In the genomic region with DNA sequence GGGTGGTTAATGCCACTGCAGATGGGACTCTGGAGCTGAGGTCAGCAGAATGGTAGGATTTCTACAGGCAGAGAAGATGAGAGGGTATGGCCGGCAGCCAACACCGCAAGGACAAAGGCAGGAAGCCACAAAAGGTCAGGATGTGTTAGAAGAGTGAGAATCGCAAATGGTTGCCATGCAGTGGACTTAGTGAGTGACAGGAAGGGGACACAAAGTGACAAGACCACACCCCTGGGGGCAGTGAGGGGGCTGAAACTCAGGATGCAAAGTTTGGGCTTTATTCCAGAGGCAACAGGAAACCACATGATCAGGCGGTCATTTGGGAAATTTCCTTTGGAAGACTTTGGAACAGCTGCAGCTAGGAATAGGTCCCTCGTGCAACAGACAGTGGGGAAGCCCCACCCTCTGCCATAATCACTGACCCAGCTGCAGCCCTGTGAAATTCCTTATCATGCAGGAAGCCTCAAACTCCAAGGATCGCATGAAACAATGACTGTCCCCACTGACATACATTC, we compare ENCODE assay signal across 9 cellular contexts. TPM values are rescaled to one million over a fixed set of nuclear protein-coding genes. Genes with fewer than 3 reads are reported as not detected.
DNase-seq lines count a peak whose midpoint lies in the region; ATAC-seq, FAIRE-seq and TF ChIP-seq lines count a peak whose summit lies in the region.
"Had no signal": no experiment of that assay in that cellular context is flagged by ENCODE, and none has a peak within 500 bp of the region (broad histone marks: within the 10 kb centered on the region; RNA-seq: fewer than 3 reads in every experiment).

No MANE protein-coding gene starts in this region.

- peaks cover 15% of the 10 kb centered on the region for H3K4me1 ChIP-seq in endothelial cell of umbilical vein (ENCODE audit: control insufficient read depth, extremely low read depth, insufficient read depth, low read length)

- no peak overlapping the region for H2AFZ ChIP-seq in endothelial cell of umbilical vein (ENCODE audit: low read depth, low read length)

- peak; percentile 96 for FAIRE-seq in endothelial cell of umbilical vein (lab: Jason Lieb, UNC)

- H3K4me3 Mint-ChIP-seq in nephron = peak overlapping the region in 2 of 3 experiments; percentile 2 to 19
- no peak overlapping the region for H3K4me3 Mint-ChIP-seq in T-helper 2 cell treated with Interferon-gamma antibody and Interleukin-4, amounts not matched to agents 5 μg/mL and 100 μg/mL, for 36 hours

- peak overlapping the region; percentile 31 to 77 (median 62) for H3K27ac Mint-ChIP-seq in nephron
- H3K27ac Mint-ChIP-seq in T-helper 2 cell treated with Interferon-gamma antibody and Interleukin-4, amounts not matched to agents 5 μg/mL and 100 μg/mL, for 36 hours = no peak overlapping the region

- H3K36me3 Mint-ChIP-seq in nephron (ENCODE audit: low read depth) = peaks cover 67% of the 10 kb centered on the region
- H3K36me3 Mint-ChIP-seq in T-helper 2 cell treated with Interferon-gamma antibody and Interleukin-4, amounts not matched to agents 5 μg/mL and 100 μg/mL, for 36 hours (ENCODE audit: low read depth) = peaks cover 5% of the 10 kb centered on the region

- POLR2A ChIA-PET in endothelial cell of umbilical vein (lab: Charles Lee) = no interaction called here

- peak; percentile 57 for DNase-seq in EH (ENCODE audit: low read depth)
- peak; percentile 57 for DNase-seq in NCI-H69 (lab: John Stamatoyannopoulos, UW)
- peak; percentile 71 for DNase-seq in endothelial cell of umbilical vein (ENCODE audit: low read depth, low spot score)
- DNase-seq in T-helper 2 cell treated with Interferon-gamma antibody and Interleukin-4, amounts not matched to agents 5 μg/mL and 100 μg/mL, for 36 hours (ENCODE audit: low spot score) = no peak
- no peak for DNase-seq in GM19238 (ENCODE audit: insufficient read length, low spot score)
- no peak for DNase-seq in hippocampal formation (lab: John Stamatoyannopoulos, UW)
- DNase-seq: activated CD4-positive, CD25-positive, alpha-beta regulatory T cell had no signal

- H3K9me3 ChIP-seq in endothelial cell of umbilical vein (replicated peaks; ENCODE audit: control insufficient read depth, insufficient read depth, low read length) = no peaks in the 10 kb centered on the region

- no TSS peak for BruUV-seq in endothelial cell of umbilical vein (replicated peaks; lab: Mats Ljungman, UMichigan)

- no peak for ATAC-seq in GM18861 (IDR thresholded peaks at IDR 0.05; ENCODE audit: unreplicated experiment)

- H3K36me3 ChIP-seq in endothelial cell of umbilical vein (ENCODE audit: control insufficient read depth in 2 of 2, extremely low read depth in 1 of 2, insufficient read depth in 2 of 2, low read length in 2 of 2) = peaks cover 0 to under 1% of the 10 kb centered on the region in 2 experiments

- H3K79me2 ChIP-seq in endothelial cell of umbilical vein (ENCODE audit: control insufficient read depth, insufficient read depth, low read length) = no peaks in the 10 kb centered on the region

- H4K20me1 ChIP-seq in endothelial cell of umbilical vein (replicated peaks; ENCODE audit: control insufficient read depth, extremely low read depth, insufficient read depth, low read length) = no peaks in the 10 kb centered on the region

- H3K9me3 Mint-ChIP-seq in nephron = peaks cover 12% of the 10 kb centered on the region
- H3K9me3 Mint-ChIP-seq in T-helper 2 cell treated with Interferon-gamma antibody and Interleukin-4, amounts not matched to agents 5 μg/mL and 100 μg/mL, for 36 hours = peaks cover 10% of the 10 kb centered on the region

- TF ChIP-seq CTCF in endothelial cell of umbilical vein (IDR thresholded peaks at IDR 0.05; ENCODE audit: extremely low read depth in 1 of 2, insufficient read depth in 1 of 2, low read depth in 1 of 2, low read length in 2 of 2) (no peak), nephron (IDR thresholded peaks at IDR 0.05; ENCODE audit: unreplicated experiment in 3 of 3) (no peak)

- TF ChIP-seq POLR2A in endothelial cell of umbilical vein (IDR thresholded peaks at IDR 0.05; ENCODE audit: low read depth, low read length) = no peak

- no peak overlapping the region for H3K4me3 ChIP-seq in endothelial cell of umbilical vein (replicated peaks in 1 of 3; ENCODE audit: insufficient read depth in 1 of 3, low read depth in 1 of 3, low read length in 3 of 3)

- H3K4me1 Mint-ChIP-seq in nephron = peaks cover 24% of the 10 kb centered on the region
- H3K4me1 Mint-ChIP-seq in T-helper 2 cell treated with Interferon-gamma antibody and Interleukin-4, amounts not matched to agents 5 μg/mL and 100 μg/mL, for 36 hours (ENCODE audit: low read depth) = no peaks in the 10 kb centered on the region

- H3K4me2 ChIP-seq in endothelial cell of umbilical vein (ENCODE audit: insufficient read depth, low read length) = no peak overlapping the region

- intact Hi-C loops in endothelial cell of umbilical vein (cut with micrococcal nuclease) = loop anchor here (1.0 kb wide), 1 partner anchor 14 kb away; a partner anchor contains a TSS

- H3K27ac ChIP-seq in endothelial cell of umbilical vein (ENCODE audit: insufficient read depth, low read depth, low read length) = no peak overlapping the region

- dilution Hi-C loops in endothelial cell of umbilical vein (cut with MboI; ENCODE audit: extremely low pct_ligation_motif_present, low sequenced_read_pairs) = no loop called here

- CTCF ChIA-PET in endothelial cell of umbilical vein (lab: Charles Lee) = interaction anchor here (1.0 to 2.0 kb wide), 2 partner anchors 72 to 94 kb away, joined by 3 to 7 read pairs; no protein-coding TSS in a partner anchor

- no peaks in the 10 kb centered on the region for H3K9me1 ChIP-seq in endothelial cell of umbilical vein (replicated peaks; ENCODE audit: control insufficient read depth, extremely low read depth, insufficient read depth, low read length)

- no peaks in the 10 kb centered on the region for H3K27me3 ChIP-seq in endothelial cell of umbilical vein (ENCODE audit: control insufficient read depth in 2 of 2, insufficient read depth in 2 of 2, low read length in 2 of 2)

- no peaks in the 10 kb centered on the region for H3K27me3 Mint-ChIP-seq in nephron (ENCODE audit: low read depth)
- H3K27me3 Mint-ChIP-seq in T-helper 2 cell treated with Interferon-gamma antibody and Interleukin-4, amounts not matched to agents 5 μg/mL and 100 μg/mL, for 36 hours (ENCODE audit: low read depth) = no peaks in the 10 kb centered on the region

- H3K9ac ChIP-seq in endothelial cell of umbilical vein (replicated peaks; ENCODE audit: extremely low read depth, insufficient read depth, low read length) = no peak overlapping the region

TF ChIP-seq in endothelial cell of umbilical vein, 7 proteins besides CTCF, POLR2A, EP300 and RAD21:
- TF ChIP-seq MYC (IDR thresholded peaks at IDR 0.05; ENCODE audit: low read depth, low read length) = no peak
- TF ChIP-seq POLR2AphosphoS5 (IDR thresholded peaks at IDR 0.05; ENCODE audit: insufficient read depth, low read depth, low read length) = peak; percentile 53

RNA-seq across cellular contexts. Expression of a gene that starts 14.2 kb away (rescaled TPM):
- total RNA-seq in endothelial cell of umbilical vein = 2.5 and 4.5 TPM in 2 replicates
- 0.30 and 0.41 TPM in 2 replicates for polyA plus RNA-seq in endothelial cell of umbilical vein
- polyA plus RNA-seq in endothelial cell of umbilical vein (2011; cell fraction: cytosol; rRNA removed) = 0.31 and 0.66 TPM in 2 replicates
- 5.0 and 6.8 TPM in 2 replicates for polyA plus RNA-seq in endothelial cell of umbilical vein (2011; cell fraction: nucleus; rRNA removed)
- 1.9 and 2.5 TPM in 2 replicates for polyA plus RNA-seq in endothelial cell of umbilical vein (2012)
- polyA minus RNA-seq in endothelial cell of umbilical vein = 2.8 and 2.9 TPM in 2 replicates
- 1.5 TPM for polyA minus RNA-seq in endothelial cell of umbilical vein (2011; cell fraction: cytosol; rRNA and poly(A)+ RNA removed)
- polyA minus RNA-seq in endothelial cell of umbilical vein (2011; cell fraction: nucleus; rRNA and poly(A)+ RNA removed) = 2.5 and 7.8 TPM in 2 replicates

Comparison
In these comparisons a context has a peak if more than half of its experiments do, and no peak if none do; other contexts are left out.
1. DNase-seq: peak in EH (single experiment), NCI-H69 (single experiment) and endothelial cell of umbilical vein (single experiment); none in T-helper 2 cell treated with Interferon-gamma antibody and Interleukin-4, amounts not matched to agents 5 μg/mL and 100 μg/mL, for 36 hours (single experiment), GM19238 (single experiment) and hippocampal formation (0 of 2).